ENCODE assay signal across 9 cellular contexts in genomic region chr5:179822059-179822432, GRCh38. TPM values are rescaled to one million over a fixed set of nuclear protein-coding genes. Genes with fewer than 3 reads are reported as not detected.
DNase-seq lines count a peak whose midpoint lies in the region; ATAC-seq, FAIRE-seq and TF ChIP-seq lines count a peak whose summit lies in the region.
"Had no signal": no experiment of that assay in that cellular context is flagged by ENCODE, and none has a peak within 500 bp of the region (broad histone marks: within the 10 kb centered on the region; RNA-seq: fewer than 3 reads in every experiment).

No MANE protein-coding gene starts in this region.

- no peak for FAIRE-seq in pancreas (lab: Jason Lieb, UNC)

- H3K36me3 ChIP-seq in RWPE2 (ENCODE audit: low read depth): peaks cover 49% of the 10 kb centered on the region
- H3K36me3 ChIP-seq in pancreas: peaks cover 0 to 37% (median 26%) of the 10 kb centered on the region in 3 donors

- no peak for TF ChIP-seq CTCF in Calu3 (IDR thresholded peaks at IDR 0.05; ENCODE audit: unreplicated experiment)
- TF ChIP-seq CTCF in RWPE2 (IDR thresholded peaks at IDR 0.05; ENCODE audit: poor library complexity, severe bottlenecking): no peak
- TF ChIP-seq CTCF in epithelial cell of proximal tubule (conservative IDR thresholded peaks at IDR 0.05; ENCODE audit: low read depth, low read length): no peak
- no peak for TF ChIP-seq CTCF in pancreas (IDR thresholded peaks at IDR 0.05)

- ATAC-seq in RWPE2 (ENCODE audit: low read depth): no peak
- no peak for ATAC-seq in pancreas

- H3K9me3 ChIP-seq in RWPE2 (ENCODE audit: severe bottlenecking) (no peaks in the 10 kb centered on the region), pancreas (no peaks in the 10 kb centered on the region)

- CTCF ChIA-PET in Calu3 (lab: Charles Lee): interaction anchor here (0.5 kb wide), 1 partner anchor 12 kb away, joined by 3 read pairs; no protein-coding TSS in a partner anchor

- H3K27ac Mint-ChIP-seq in Calu3 (ENCODE audit: unreplicated experiment): peak overlapping the region; percentile 99

- H3K27ac ChIP-seq in RWPE2 (ENCODE audit: poor library complexity, severe bottlenecking) (peak overlapping the region; percentile 68), pancreas (peak overlapping the region in 2 of 4 donors; percentile 98 to 100)

- peaks cover 52% of the 10 kb centered on the region for H3K4me1 Mint-ChIP-seq in Calu3 (ENCODE audit: low read depth, unreplicated experiment)

- H3K27me3 ChIP-seq in RWPE2 (ENCODE audit: insufficient read depth, poor library complexity, severe bottlenecking): no peaks in the 10 kb centered on the region
- H3K27me3 ChIP-seq in pancreas: no peaks in the 10 kb centered on the region

- no peaks in the 10 kb centered on the region for H3K27me3 Mint-ChIP-seq in Calu3 (ENCODE audit: unreplicated experiment)

- TSS peak; percentile 53 for BruUV-seq in Calu3 (replicated peaks; lab: Mats Ljungman, UMichigan)

- peak overlapping the region; percentile 76 for H3K4me3 ChIP-seq in RWPE2 (ENCODE audit: severe bottlenecking)
- H3K4me3 ChIP-seq in epithelial cell of proximal tubule (ENCODE audit: low read depth, low read length): peak overlapping the region; percentile 84
- peak overlapping the region; percentile 85 to 100 (median 98) for H3K4me3 ChIP-seq in pancreas

- DNase-seq in Calu3 (no peak), RWPE2 (ENCODE audit: low spot score) (no peak), epithelial cell of proximal tubule (ENCODE audit: low read depth) (no peak), pancreas (no peak), SW480 (ENCODE audit: low spot score) (no peak), mesenteric fat pad (ENCODE audit: low spot score) (no peak), HuH-7 (ENCODE audit: low spot score) (no peak), NCI-H2107 treated with DMSO at 0.1 percent for 48 hours (lab: John Stamatoyannopoulos, UW; ENCODE audit: unreplicated experiment) (no peak)

- WGBS in pancreas, 2 donors: 12 to 17% methylated on average over 3 of the region's 3 CpGs

- peak overlapping the region; percentile 97 for H3K4me3 Mint-ChIP-seq in Calu3 (ENCODE audit: low read depth, unreplicated experiment)

- no peaks in the 10 kb centered on the region for H3K9me3 Mint-ChIP-seq in Calu3 (ENCODE audit: low read depth, unreplicated experiment)

- intact Hi-C loops in Calu3 (cut with micrococcal nuclease; ENCODE audit: unreplicated experiment): loop anchor here (5.0 kb wide), 1 partner anchor 60 kb away; no protein-coding TSS in a partner anchor
- intact Hi-C loops in pancreas (cut with DNase I): no loop called here

- H3K4me1 ChIP-seq in RWPE2 (ENCODE audit: insufficient read depth, poor library complexity, severe bottlenecking): peaks cover 25% of the 10 kb centered on the region
- peaks cover 36 to 48% (median 48%) of the 10 kb centered on the region in 3 donors for H3K4me1 ChIP-seq in pancreas

- H3K36me3 Mint-ChIP-seq in Calu3 (ENCODE audit: insufficient read depth, unreplicated experiment): peaks cover 100% of the 10 kb centered on the region

RNA-seq across cellular contexts. Expression of gene SQSTM1, which starts 1.3 kb away (rescaled TPM):
- total RNA-seq in Calu3 (2022) (1,023 and 1,145 TPM in 2 replicates), epithelial cell of proximal tubule (233 and 275 TPM in 2 replicates), pancreas (100 to 1,000 TPM; 159 to 261 (median 228) TPM), mesenteric fat pad (600 TPM)
- polyA plus RNA-seq in pancreas: 100 to 1,000 TPM; 125 to 166 TPM

RNA-seq across cellular contexts. Expression of gene MGAT4B, which starts 15.4 kb away (rescaled TPM):
- total RNA-seq in Calu3 (2022) (610 and 613 TPM in 2 replicates), epithelial cell of proximal tubule (232 and 278 TPM in 2 replicates), pancreas (10 to 100 TPM; 33.7 to 97.5 (median 45.9) TPM), mesenteric fat pad (87.6 TPM)
- polyA plus RNA-seq in pancreas: 10 to 100 TPM; 58.7 to 65.4 TPM

RNA-seq across cellular contexts. Expression of gene LTC4S, which starts 28.3 kb away (rescaled TPM):
- total RNA-seq in Calu3 (2022): 2.2 and 4.9 TPM in 2 replicates
- 0.94 and 9.1 TPM in 2 replicates for total RNA-seq in epithelial cell of proximal tubule
- 1 to 10 TPM; 1.1 to 8.7 (median 4.5) TPM for total RNA-seq in pancreas
- 10 to 100 TPM in 1 of 2 donors, 1 to 10 TPM in 1; 4.2 to 10.9 TPM for polyA plus RNA-seq in pancreas
- total RNA-seq in mesenteric fat pad: 9.6 TPM
- total RNA-seq: SK-MEL-5 had no signal

RNA-seq across cellular contexts. Expression of gene MRNIP, which starts 36.6 kb away (rescaled TPM):
- total RNA-seq in Calu3 (2022) (41.5 and 47.1 TPM in 2 replicates), epithelial cell of proximal tubule (8.9 and 22.1 TPM in 2 replicates), pancreas (10 to 100 TPM in 5 of 6 donors, 1 to 10 TPM in 1; 8.6 to 19.1 (median 13.6) TPM), mesenteric fat pad (17.3 TPM)
- polyA plus RNA-seq in pancreas: 10 to 100 TPM; 49.2 to 53.1 TPM
